7 cellular contexts compared by ENCODE assay signal in genomic region chr16:11924046-11924445, GRCh38. TPM values are rescaled to one million over a fixed set of nuclear protein-coding genes. Genes with fewer than 3 reads are reported as not detected.
"Had no signal": no experiment of that assay in that cellular context is flagged by ENCODE, and none has a peak within 500 bp of the region (broad histone marks: within the 10 kb centered on the region; RNA-seq: fewer than 3 reads in every experiment).

No MANE protein-coding gene starts in this region.

RNA-seq across cellular contexts. Expression of gene TNFRSF17, which starts 41.0 kb away (rescaled TPM):
- total RNA-seq: subcutaneous adipose tissue, suprapubic skin, temporal lobe, thoracic aorta, tibial nerve, urinary bladder, vagina had no signal
- polyA plus RNA-seq: urinary bladder had no signal
